Comparison of ENCODE assay signal across 17 cellular contexts in the genomic region with DNA sequence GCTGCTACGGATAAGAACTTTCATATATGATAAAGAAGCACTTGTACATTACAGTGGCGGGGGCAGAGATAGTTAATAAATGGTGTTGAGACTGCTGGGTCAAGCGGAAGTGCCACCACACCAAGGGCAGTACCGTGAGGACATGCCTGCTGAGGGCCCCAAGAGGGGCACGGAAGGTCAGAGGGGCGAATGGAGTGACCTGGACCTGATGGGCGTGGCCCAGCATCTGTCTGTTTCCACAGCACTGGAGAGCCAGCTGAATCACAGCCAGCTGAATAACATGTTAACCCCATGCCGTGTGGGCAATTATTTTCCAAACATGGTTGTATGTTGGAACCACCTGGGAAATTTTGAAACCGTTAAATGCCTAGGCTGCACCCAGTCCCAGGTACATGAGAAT. TPM values are rescaled to one million over a fixed set of nuclear protein-coding genes. Genes with fewer than 3 reads are reported as not detected.
DNase-seq lines count a peak whose midpoint lies in the region; ATAC-seq and TF ChIP-seq lines count a peak whose summit lies in the region.
"Had no signal": no experiment of that assay in that cellular context is flagged by ENCODE, and none has a peak within 500 bp of the region (broad histone marks: within the 10 kb centered on the region; RNA-seq: fewer than 3 reads in every experiment).

No MANE protein-coding gene starts in this region.

- no peak for TF ChIP-seq EP300 in esophagus muscularis mucosa (IDR thresholded peaks at IDR 0.05)

- no peak overlapping the region for H3K4me3 ChIP-seq in CD4-positive, CD25-positive, alpha-beta regulatory T cell (ENCODE audit: low read depth, low read length)
- H3K4me3 ChIP-seq in esophagus muscularis mucosa, result no peak overlapping the region
- H3K4me3 ChIP-seq in left lung, result no peak overlapping the region
- H3K4me3 ChIP-seq: BLaER1 treated with 17β-estradiol and CSF1 and Interleukin-3, amounts not matched to agents 10 nM and 100 nM; SJSA1 had no signal

- no peaks in the 10 kb centered on the region for H3K4me1 ChIP-seq in CD4-positive, CD25-positive, alpha-beta regulatory T cell (ENCODE audit: control insufficient read depth, insufficient read depth, low read length, poor library complexity, severe bottlenecking)
- H3K4me1 ChIP-seq in esophagus muscularis mucosa (no peaks in the 10 kb centered on the region), left lung (no peaks in the 10 kb centered on the region)
- H3K4me1 ChIP-seq: BLaER1 treated with 17β-estradiol and CSF1 and Interleukin-3, amounts not matched to agents 10 nM and 100 nM; SJSA1 had no signal

- H3K9me3 ChIP-seq in CD4-positive, CD25-positive, alpha-beta regulatory T cell (ENCODE audit: control insufficient read depth in 2 of 2, low read length in 2 of 2), result no peaks in the 10 kb centered on the region
- H3K9me3 ChIP-seq in esophagus muscularis mucosa (no peaks in the 10 kb centered on the region), left lung (peaks cover 0 to 5% of the 10 kb centered on the region in 2 donors)
- H3K9me3 ChIP-seq: SJSA1 had no signal

- H3K9me3 Mint-ChIP-seq in CD4-positive, CD25-positive, alpha-beta regulatory T cell, result peaks cover 0 to 1% (median 0%) of the 10 kb centered on the region in 7 donors
- H3K9me3 Mint-ChIP-seq in osteocyte (ENCODE audit: unreplicated experiment) (peaks cover 17% of the 10 kb centered on the region), HFFc6 (no peaks in the 10 kb centered on the region; the same call in 1 of the 2 replicates)

- TF ChIP-seq CTCF in esophagus muscularis mucosa (IDR thresholded peaks at IDR 0.05), result no peak
- TF ChIP-seq CTCF in osteocyte (IDR thresholded peaks at IDR 0.05), result no peak
- no peak for TF ChIP-seq CTCF in HFFc6 (IDR thresholded peaks at IDR 0.05)
- no peak for TF ChIP-seq CTCF in left lung (IDR thresholded peaks at IDR 0.05)

- no peaks in the 10 kb centered on the region for H3K36me3 ChIP-seq in CD4-positive, CD25-positive, alpha-beta regulatory T cell (ENCODE audit: control insufficient read depth, insufficient read depth, low read length)
- H3K36me3 ChIP-seq in esophagus muscularis mucosa, result peaks cover 0 to 37% (median 7%) of the 10 kb centered on the region in 4 donors
- peaks cover 0 to 8% of the 10 kb centered on the region in 2 donors for H3K36me3 ChIP-seq in left lung
- H3K36me3 ChIP-seq: SJSA1 had no signal

- peak overlapping the region in 2 of 3 donors; percentile 38 to 66 for H3K27ac Mint-ChIP-seq in CD4-positive, CD25-positive, alpha-beta regulatory T cell
- H3K27ac Mint-ChIP-seq in osteocyte (ENCODE audit: unreplicated experiment), result no peak overlapping the region
- no peak overlapping the region for H3K27ac Mint-ChIP-seq in HFFc6

- DNase-seq in DMS 273 (lab: John Stamatoyannopoulos, UW; ENCODE audit: unreplicated experiment) (peak; percentile 18), DMS 273 treated with DMSO at 0.1 percent for 48 hours (lab: John Stamatoyannopoulos, UW) (no peak), esophagus muscularis mucosa (ENCODE audit: extremely low spot score) (peak; percentile 77), osteocyte (ENCODE audit: extremely low spot score, unreplicated experiment) (peak; percentile 71), HFFc6 (no peak), NCI-H2227 (lab: John Stamatoyannopoulos, UW; ENCODE audit: unreplicated experiment) (no peak), left lung (no peak)
- no peak for DNase-seq in CD4-positive, CD25-positive, alpha-beta regulatory T cell
- DNase-seq: COR-L47; EL; NCI-H1048; NCI-H2081 treated with DMSO at 0.1 percent for 48 hours; NCI-H510A treated with DMSO at 0.1 percent for 48 hours; NK-92 treated with Interleukin-12 subunit alpha and Interleukin-12 subunit beta, amount 100 ng/mL, for 24 hours had no signal

- ATAC-seq in CD4-positive, CD25-positive, alpha-beta regulatory T cell (ENCODE audit: low read depth in 2 of 2), result no peak
- ATAC-seq in left lung, result no peak

- H3K4me1 Mint-ChIP-seq in CD4-positive, CD25-positive, alpha-beta regulatory T cell, result peaks cover 0 to 17% (median 7%) of the 10 kb centered on the region in 4 donors
- H3K4me1 Mint-ChIP-seq in osteocyte (ENCODE audit: unreplicated experiment) (no peaks in the 10 kb centered on the region), HFFc6 (ENCODE audit: low read depth) (no peaks in the 10 kb centered on the region)

- WGBS in esophagus muscularis mucosa, result 76% methylated on average over 9 of the region's 9 CpGs

- H3K4me3 Mint-ChIP-seq in CD4-positive, CD25-positive, alpha-beta regulatory T cell, result no peak overlapping the region
- no peak overlapping the region for H3K4me3 Mint-ChIP-seq in osteocyte (ENCODE audit: unreplicated experiment)
- H3K4me3 Mint-ChIP-seq in HFFc6, result no peak overlapping the region

- intact Hi-C loops in esophagus muscularis mucosa (cut with DNase I) (no loop called here), left lung (cut with DNase I) (no loop called here)

- H3K36me3 Mint-ChIP-seq in CD4-positive, CD25-positive, alpha-beta regulatory T cell, result peaks cover 7% of the 10 kb centered on the region
- H3K36me3 Mint-ChIP-seq in osteocyte (ENCODE audit: unreplicated experiment) (peaks cover 3% of the 10 kb centered on the region), HFFc6 (ENCODE audit: low read depth) (peaks cover 14% of the 10 kb centered on the region)

- H3K27me3 ChIP-seq in CD4-positive, CD25-positive, alpha-beta regulatory T cell (ENCODE audit: control insufficient read depth, insufficient read depth, low read length), result no peaks in the 10 kb centered on the region
- H3K27me3 ChIP-seq in esophagus muscularis mucosa (no peaks in the 10 kb centered on the region), left lung (no peaks in the 10 kb centered on the region)
- H3K27me3 ChIP-seq: BLaER1 treated with 17β-estradiol and CSF1 and Interleukin-3, amounts not matched to agents 10 nM and 100 nM; SJSA1 had no signal

- H3K27me3 Mint-ChIP-seq in CD4-positive, CD25-positive, alpha-beta regulatory T cell, result no peaks in the 10 kb centered on the region
- H3K27me3 Mint-ChIP-seq in osteocyte (ENCODE audit: unreplicated experiment) (no peaks in the 10 kb centered on the region), HFFc6 (ENCODE audit: insufficient read depth) (no peaks in the 10 kb centered on the region; the same call in 1 of the 2 replicates)

- no peak for TF ChIP-seq POLR2A in esophagus muscularis mucosa (IDR thresholded peaks at IDR 0.05; ENCODE audit: low read depth)

- no peak overlapping the region for H3K27ac ChIP-seq in CD4-positive, CD25-positive, alpha-beta regulatory T cell (ENCODE audit: insufficient read depth, low read length, poor library complexity, severe bottlenecking)
- H3K27ac ChIP-seq in esophagus muscularis mucosa (replicated peaks in 1 of 4) (no peak overlapping the region), left lung (no peak overlapping the region)
- H3K27ac ChIP-seq: 22Rv1; BLaER1 treated with 17β-estradiol and CSF1 and Interleukin-3, amounts not matched to agents 10 nM and 100 nM; SJSA1 had no signal

RNA-seq across cellular contexts. Expression of a gene that starts 37.2 kb away (rescaled TPM):
- 12.4 TPM for total RNA-seq in CD4-positive, CD25-positive, alpha-beta regulatory T cell
- 1 to 10 TPM in 2 of 4 donors, under 1 TPM in 2; 0.35 to 5.4 (median 0.83) TPM for polyA plus RNA-seq in CD4-positive, CD25-positive, alpha-beta regulatory T cell
- 10 to 100 TPM in 3 of 4 donors, 1 to 10 TPM in 1; 10.0 to 14.7 (median 11.0) TPM for total RNA-seq in esophagus muscularis mucosa
- total RNA-seq in osteocyte, result 4.6 and 5.7 TPM in 2 replicates
- total RNA-seq in HFFc6 (2021; fragmentation: NEBNext Ultra II Directional; extraction: Animal tissue kit (Norgen Biotek cat#: 25700)), result 1 to 10 TPM; 1.3 to 2.4 (median 1.9) TPM
- total RNA-seq in left lung, result 1 to 10 TPM; 3.4 to 6.3 TPM

RNA-seq across cellular contexts. Expression of a gene that starts 40.8 kb away (rescaled TPM):
- total RNA-seq in CD4-positive, CD25-positive, alpha-beta regulatory T cell, result 46.9 TPM
- 100 to 1,000 TPM; 126 to 146 (median 136) TPM for polyA plus RNA-seq in CD4-positive, CD25-positive, alpha-beta regulatory T cell
- total RNA-seq in esophagus muscularis mucosa, result 10 to 100 TPM; 83.5 to 96.7 (median 90.8) TPM
- total RNA-seq in osteocyte, result 116 and 120 TPM in 2 replicates
- total RNA-seq in HFFc6 (2021; fragmentation: NEBNext Ultra II Directional; extraction: Animal tissue kit (Norgen Biotek cat#: 25700)), result 10 to 100 TPM; 66.4 to 91.3 (median 78.3) TPM
- 100 to 1,000 TPM in 1 of 2 donors, 10 to 100 TPM in 1; 93.9 to 123 TPM for total RNA-seq in left lung

Comparison
In these comparisons a context has a peak if more than half of its experiments do, and no peak if none do; other contexts are left out.
1. DNase-seq: peak in DMS 273 (single experiment), esophagus muscularis mucosa (single experiment) and osteocyte (single experiment); none in DMS 273 treated with DMSO at 0.1 percent for 48 hours (single experiment), CD4-positive, CD25-positive, alpha-beta regulatory T cell (0 of 3), HFFc6 (single experiment), NCI-H2227 (single experiment) and left lung (0 of 2).
2. H3K27ac Mint-ChIP-seq: peak in CD4-positive, CD25-positive, alpha-beta regulatory T cell (2 of 3); none in osteocyte (single experiment) and HFFc6 (single experiment).